Comparison of ENCODE assay signal across 14 cellular contexts in the genomic region with DNA sequence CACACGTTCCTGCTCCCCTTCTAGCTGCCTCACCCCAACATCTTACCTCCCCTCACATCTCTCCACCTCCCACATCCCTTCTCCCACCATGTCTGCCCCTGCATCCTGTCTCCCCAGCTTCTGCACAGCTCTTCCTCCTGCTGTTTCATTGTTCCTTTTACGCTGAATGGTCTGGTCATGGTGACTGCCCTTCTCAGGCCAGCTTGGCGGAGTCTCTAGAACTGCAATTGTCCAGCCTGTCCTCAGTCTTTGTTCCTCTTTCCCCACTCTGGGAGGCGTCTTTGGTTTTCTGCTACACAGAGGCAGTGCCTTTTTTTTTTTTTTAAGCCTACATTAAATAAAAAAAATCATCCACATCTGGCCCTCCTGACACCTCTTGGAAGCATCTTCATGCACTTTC. TPM values are rescaled to one million over a fixed set of nuclear protein-coding genes. Genes with fewer than 3 reads are reported as not detected.
DNase-seq lines count a peak whose midpoint lies in the region; TF ChIP-seq lines count a peak whose summit lies in the region.
"Had no signal": no experiment of that assay in that cellular context is flagged by ENCODE, and none has a peak within 500 bp of the region (broad histone marks: within the 10 kb centered on the region; RNA-seq: fewer than 3 reads in every experiment).

No MANE protein-coding gene starts in this region.

- H3K36me3 Mint-ChIP-seq in activated naive CD8-positive, alpha-beta T cell = peaks cover 31% of the 10 kb centered on the region
- peaks cover 55% of the 10 kb centered on the region for H3K36me3 Mint-ChIP-seq in activated naive CD8-positive, alpha-beta T cell treated with anti-CD3 and anti-CD28 coated beads for 36 hours
- no peaks in the 10 kb centered on the region for H3K36me3 Mint-ChIP-seq in glutamatergic neuron (ENCODE audit: unreplicated experiment)
- H3K36me3 Mint-ChIP-seq in type B pancreatic cell = peaks cover 25% of the 10 kb centered on the region
- H3K36me3 Mint-ChIP-seq in HFFc6 (ENCODE audit: low read depth) = peaks cover 13% of the 10 kb centered on the region

- peak overlapping the region; percentile 67 for H3K27ac ChIP-seq in OCI-LY3 (ENCODE audit: low read length)
- H3K27ac ChIP-seq: lower lobe of right lung had no signal

- H3K9ac ChIP-seq in OCI-LY3 (ENCODE audit: low read length) = peak overlapping the region; percentile 16; the same call in 1 of the 2 replicates

- no peak overlapping the region for H3K4me3 ChIP-seq in OCI-LY3 (ENCODE audit: low read length)
- H3K4me3 ChIP-seq: lower lobe of right lung, pancreas had no signal

- no peaks in the 10 kb centered on the region for H3K27me3 Mint-ChIP-seq in activated naive CD8-positive, alpha-beta T cell
- no peaks in the 10 kb centered on the region for H3K27me3 Mint-ChIP-seq in activated naive CD8-positive, alpha-beta T cell treated with anti-CD3 and anti-CD28 coated beads for 36 hours
- no peaks in the 10 kb centered on the region for H3K27me3 Mint-ChIP-seq in glutamatergic neuron (ENCODE audit: unreplicated experiment)
- no peaks in the 10 kb centered on the region for H3K27me3 Mint-ChIP-seq in type B pancreatic cell
- no peaks in the 10 kb centered on the region; the same call in none of the 2 replicates for H3K27me3 Mint-ChIP-seq in HFFc6 (ENCODE audit: insufficient read depth)

- TF ChIP-seq CTCF in OCI-LY3 (IDR thresholded peaks at IDR 0.05; ENCODE audit: low read depth, low read length) = no peak
- no peak for TF ChIP-seq CTCF in glutamatergic neuron (IDR thresholded peaks at IDR 0.05; ENCODE audit: partially characterized antibody, unreplicated experiment)
- no peak for TF ChIP-seq CTCF in type B pancreatic cell (conservative IDR thresholded peaks at IDR 0.05)
- no peak for TF ChIP-seq CTCF in HFFc6 (IDR thresholded peaks at IDR 0.05)

- no peaks in the 10 kb centered on the region for H3K9me3 Mint-ChIP-seq in activated naive CD8-positive, alpha-beta T cell (ENCODE audit: low read depth)
- peaks cover 11% of the 10 kb centered on the region for H3K9me3 Mint-ChIP-seq in activated naive CD8-positive, alpha-beta T cell treated with anti-CD3 and anti-CD28 coated beads for 36 hours
- peaks cover 12% of the 10 kb centered on the region for H3K9me3 Mint-ChIP-seq in glutamatergic neuron (ENCODE audit: unreplicated experiment)
- H3K9me3 Mint-ChIP-seq in type B pancreatic cell = no peaks in the 10 kb centered on the region
- H3K9me3 Mint-ChIP-seq in HFFc6 = no peaks in the 10 kb centered on the region

- no peak for DNase-seq in activated naive CD8-positive, alpha-beta T cell treated with anti-CD3 and anti-CD28 coated beads for 36 hours
- no peak for DNase-seq in glutamatergic neuron
- DNase-seq in type B pancreatic cell (ENCODE audit: extremely low spot score, unreplicated experiment) = peak; percentile 37
- no peak for DNase-seq in AG08396 (ENCODE audit: low spot score)
- no peak for DNase-seq in HFFc6
- no peak for DNase-seq in stimulated activated CD4-positive, alpha-beta T cell treated with anti-CD3 and anti-CD28 coated beads, Interleukin-2, amount 100 ng/mL, for 48 hours
- DNase-seq: activated CD4-positive, alpha-beta T cell treated with anti-CD3 and anti-CD28 coated beads, Interleukin-2, amount 50 U/mL, for 4 hours; activated naive CD4-positive, alpha-beta T cell treated with anti-CD3 and anti-CD28 coated beads for 36 hours; lower lobe of right lung; NCI-H1092; PC-3 had no signal

- H3K27ac Mint-ChIP-seq in activated naive CD8-positive, alpha-beta T cell = peak overlapping the region; percentile 59
- H3K27ac Mint-ChIP-seq in activated naive CD8-positive, alpha-beta T cell treated with anti-CD3 and anti-CD28 coated beads for 36 hours = no peak overlapping the region
- H3K27ac Mint-ChIP-seq in glutamatergic neuron (ENCODE audit: unreplicated experiment) = peak overlapping the region; percentile 14
- H3K27ac Mint-ChIP-seq in type B pancreatic cell = peak overlapping the region; percentile 42
- H3K27ac Mint-ChIP-seq in HFFc6 = no peak overlapping the region

- H2AFZ ChIP-seq in OCI-LY3 (ENCODE audit: low read depth, low read length) = no peak overlapping the region

- peaks cover 22% of the 10 kb centered on the region for H3K4me1 ChIP-seq in OCI-LY3 (ENCODE audit: low read length)

- peak overlapping the region; percentile 38 for H3K4me2 ChIP-seq in OCI-LY3 (ENCODE audit: low read length)

- H4K20me1 ChIP-seq in OCI-LY3 (ENCODE audit: insufficient read depth, low read length) = no peaks in the 10 kb centered on the region

- no peaks in the 10 kb centered on the region for H3K27me3 ChIP-seq in OCI-LY3 (ENCODE audit: low read depth, low read length)
- H3K27me3 ChIP-seq: pancreas had no signal

- H3K79me2 ChIP-seq in OCI-LY3 (ENCODE audit: low read length) = no peaks in the 10 kb centered on the region

- H3K36me3 ChIP-seq in OCI-LY3 (replicated peaks; ENCODE audit: low read depth, low read length) = peaks cover 35% of the 10 kb centered on the region

- H3K4me1 Mint-ChIP-seq in activated naive CD8-positive, alpha-beta T cell (ENCODE audit: low read depth) = no peaks in the 10 kb centered on the region
- no peaks in the 10 kb centered on the region for H3K4me1 Mint-ChIP-seq in activated naive CD8-positive, alpha-beta T cell treated with anti-CD3 and anti-CD28 coated beads for 36 hours
- H3K4me1 Mint-ChIP-seq in glutamatergic neuron (ENCODE audit: low read depth, unreplicated experiment) (peaks cover 55% of the 10 kb centered on the region), type B pancreatic cell (ENCODE audit: unreplicated experiment) (peaks cover 12% of the 10 kb centered on the region), HFFc6 (ENCODE audit: low read depth) (no peaks in the 10 kb centered on the region; the same call in 1 of the 2 replicates)

- H3K4me3 Mint-ChIP-seq in activated naive CD8-positive, alpha-beta T cell = no peak overlapping the region
- no peak overlapping the region for H3K4me3 Mint-ChIP-seq in activated naive CD8-positive, alpha-beta T cell treated with anti-CD3 and anti-CD28 coated beads for 36 hours
- H3K4me3 Mint-ChIP-seq in glutamatergic neuron (ENCODE audit: unreplicated experiment) = no peak overlapping the region
- H3K4me3 Mint-ChIP-seq in type B pancreatic cell = no peak overlapping the region
- no peak overlapping the region for H3K4me3 Mint-ChIP-seq in HFFc6
- H3K4me3 Mint-ChIP-seq: activated naive CD4-positive, alpha-beta T cell treated with anti-CD3 and anti-CD28 coated beads for 36 hours had no signal

- no peaks in the 10 kb centered on the region for H3K9me3 ChIP-seq in OCI-LY3 (ENCODE audit: insufficient read depth, low read length)
- H3K9me3 ChIP-seq: lower lobe of right lung, pancreas had no signal

RNA-seq across cellular contexts. Expression of a gene that starts 49.1 kb away (rescaled TPM):
- 10 to 100 TPM; 13.7 to 17.8 TPM for total RNA-seq in activated naive CD8-positive, alpha-beta T cell treated with anti-CD3 and anti-CD28 coated beads for 36 hours
- 14.6 TPM for total RNA-seq in glutamatergic neuron (ENCODE audit: unreplicated experiment)
- total RNA-seq in type B pancreatic cell (ENCODE audit: low replicate concordance) = 15.6 and 21.5 TPM in 2 replicates
- 10 to 100 TPM; 13.7 to 20.8 (median 18.0) TPM for total RNA-seq in HFFc6 (2021; fragmentation: NEBNext Ultra II Directional; extraction: Animal tissue kit (Norgen Biotek cat#: 25700))

Comparison
In these comparisons a context has a peak if more than half of its experiments do, and no peak if none do; other contexts are left out.
1. H3K27ac Mint-ChIP-seq: peak in activated naive CD8-positive, alpha-beta T cell (single experiment), glutamatergic neuron (single experiment) and type B pancreatic cell (single experiment); none in activated naive CD8-positive, alpha-beta T cell treated with anti-CD3 and anti-CD28 coated beads for 36 hours (single experiment) and HFFc6 (single experiment).